23 cellular contexts compared by ENCODE assay signal in genomic region chr14:79404874-79405273, GRCh38.
DNase-seq lines count a peak whose midpoint lies in the region; ATAC-seq lines count a peak whose summit lies in the region.
"Had no signal": no experiment of that assay in that cellular context is flagged by ENCODE, and none has a peak within 500 bp of the region (broad histone marks: within the 10 kb centered on the region; RNA-seq: fewer than 3 reads in every experiment).

No MANE protein-coding gene starts in this region.

- peak; percentile 6 to 53 for DNase-seq in NCI-H446 (lab: John Stamatoyannopoulos, UW)
- no peak for DNase-seq in NCI-H446 treated with DMSO at 0.1 percent for 48 hours (lab: John Stamatoyannopoulos, UW)
- DNase-seq in SJCRH30 = peak; percentile 3 to 18
- DNase-seq in iris pigment epithelial cell (ENCODE audit: low read depth) = peak; percentile 7
- no peak for DNase-seq in activated CD4-positive, alpha-beta memory T cell treated with anti-CD3 and anti-CD28 coated beads for 36 hours
- no peak for DNase-seq in DMS114 treated with DMSO at 0.1 percent for 48 hours (lab: John Stamatoyannopoulos, UW; ENCODE audit: unreplicated experiment)
- no peak for DNase-seq in NCI-H187 treated with DMSO at 0.1 percent for 48 hours (lab: John Stamatoyannopoulos, UW)
- DNase-seq: activated CD4-positive, alpha-beta T cell treated with anti-CD3 and anti-CD28 coated beads, Interleukin-2, amount 50 U/mL, for 48 hours; activated T-cell treated with anti-CD3 and anti-CD28 coated beads, Interleukin-2, amount 50 U/mL, for 4 hours; cortex of kidney; foreskin keratinocyte; KG1; mesendoderm; SHP77; T-helper 2 cell had no signal

- H3K4me1 Mint-ChIP-seq in activated CD4-positive, alpha-beta memory T cell treated with anti-CD3 and anti-CD28 coated beads for 36 hours (ENCODE audit: low read depth) = no peaks in the 10 kb centered on the region
- H3K4me1 Mint-ChIP-seq: stimulated activated effector memory CD8-positive, alpha-beta T cell treated with anti-CD3 and anti-CD28 coated beads, Interleukin-12 subunit alpha, Interleukin-12 subunit beta, amount 100 ng/mL, for 72 hours had no signal

- no peak for ATAC-seq in GM21423 (IDR thresholded peaks at IDR 0.05; ENCODE audit: unreplicated experiment)
- ATAC-seq: A549; activated naive CD4-positive, alpha-beta T cell treated with anti-CD3 and anti-CD28 coated beads, Interleukin-2, amount 50 U/mL, for 72 hours; activated T-cell treated with anti-CD3 and anti-CD28 coated beads, Interleukin-2, amount 50 U/mL, for 4 hours; foreskin keratinocyte; stimulated activated effector memory CD8-positive, alpha-beta T cell treated with anti-CD3 and anti-CD28 coated beads, Interleukin-12 subunit alpha, Interleukin-12 subunit beta, amount 100 ng/mL, for 72 hours had no signal

- no peaks in the 10 kb centered on the region for H3K36me3 ChIP-seq in SJCRH30
- H3K36me3 ChIP-seq: HAP-1, thoracic aorta had no signal

- no peak overlapping the region for H3K4me3 ChIP-seq in SJCRH30
- H3K4me3 ChIP-seq: A549, HAP-1, thoracic aorta had no signal

- H3K27me3 Mint-ChIP-seq in activated CD4-positive, alpha-beta memory T cell treated with anti-CD3 and anti-CD28 coated beads for 36 hours = no peaks in the 10 kb centered on the region

- CTCF ChIA-PET in activated CD4-positive, alpha-beta memory T cell treated with anti-CD3 and anti-CD28 coated beads for 36 hours (lab: Charles Lee) = no interaction called here

- intact Hi-C loops in activated CD4-positive, alpha-beta memory T cell treated with anti-CD3 and anti-CD28 coated beads for 36 hours (cut with micrococcal nuclease) = no loop called here

- no peak overlapping the region for H3K27ac ChIP-seq in SJCRH30
- H3K27ac ChIP-seq: A549, C4-2B, epithelial cell of prostate, foreskin keratinocyte, thoracic aorta had no signal

- no peaks in the 10 kb centered on the region for H3K9me3 ChIP-seq in SJCRH30 (replicated peaks)
- H3K9me3 ChIP-seq: A549, HAP-1, thoracic aorta had no signal

- H3K9me3 Mint-ChIP-seq in activated CD4-positive, alpha-beta memory T cell treated with anti-CD3 and anti-CD28 coated beads for 36 hours = no peaks in the 10 kb centered on the region
- H3K9me3 Mint-ChIP-seq: activated T-cell treated with anti-CD3 and anti-CD28 coated beads, Interleukin-2, amount 50 U/mL, for 4 hours had no signal

- H3K4me1 ChIP-seq in SJCRH30 = no peaks in the 10 kb centered on the region
- H3K4me1 ChIP-seq: A549, foreskin keratinocyte, HAP-1 had no signal

- no peaks in the 10 kb centered on the region for H3K36me3 Mint-ChIP-seq in activated CD4-positive, alpha-beta memory T cell treated with anti-CD3 and anti-CD28 coated beads for 36 hours
- H3K36me3 Mint-ChIP-seq: activated naive CD4-positive, alpha-beta T cell treated with anti-CD3 and anti-CD28 coated beads, Interleukin-2, amount 50 U/mL, for 72 hours; stimulated activated effector memory CD8-positive, alpha-beta T cell treated with anti-CD3 and anti-CD28 coated beads, Interleukin-12 subunit alpha, Interleukin-12 subunit beta, amount 100 ng/mL, for 72 hours had no signal

- H3K4me3 Mint-ChIP-seq in activated CD4-positive, alpha-beta memory T cell treated with anti-CD3 and anti-CD28 coated beads for 36 hours = no peak overlapping the region
- H3K4me3 Mint-ChIP-seq: activated T-cell treated with anti-CD3 and anti-CD28 coated beads, Interleukin-2, amount 50 U/mL, for 4 hours; stimulated activated effector memory CD8-positive, alpha-beta T cell treated with anti-CD3 and anti-CD28 coated beads, Interleukin-12 subunit alpha, Interleukin-12 subunit beta, amount 100 ng/mL, for 72 hours had no signal

- H3K27ac Mint-ChIP-seq in activated CD4-positive, alpha-beta memory T cell treated with anti-CD3 and anti-CD28 coated beads for 36 hours = no peak overlapping the region
- H3K27ac Mint-ChIP-seq: activated naive CD4-positive, alpha-beta T cell treated with anti-CD3 and anti-CD28 coated beads, Interleukin-2, amount 50 U/mL, for 72 hours; stimulated activated effector memory CD8-positive, alpha-beta T cell treated with anti-CD3 and anti-CD28 coated beads, Interleukin-12 subunit alpha, Interleukin-12 subunit beta, amount 100 ng/mL, for 72 hours had no signal

- POLR2A ChIA-PET in activated CD4-positive, alpha-beta memory T cell treated with anti-CD3 and anti-CD28 coated beads for 36 hours (lab: Charles Lee) = no interaction called here

- no peaks in the 10 kb centered on the region for H3K27me3 ChIP-seq in SJCRH30
- H3K27me3 ChIP-seq: foreskin keratinocyte had no signal

Comparison
In these comparisons a context has a peak if more than half of its experiments do, and no peak if none do; other contexts are left out.
1. DNase-seq: peak in NCI-H446 (2 of 2), SJCRH30 (2 of 2) and iris pigment epithelial cell (single experiment); none in NCI-H446 treated with DMSO at 0.1 percent for 48 hours (single experiment), activated CD4-positive, alpha-beta memory T cell treated with anti-CD3 and anti-CD28 coated beads for 36 hours (single experiment), DMS114 treated with DMSO at 0.1 percent for 48 hours (single experiment) and NCI-H187 treated with DMSO at 0.1 percent for 48 hours (single experiment).